ENCODE assay signal across 22 cellular contexts in genomic region chr20:14454296-14454695, GRCh38.
"Had no signal": no experiment of that assay in that cellular context is flagged by ENCODE, and none has a peak within 500 bp of the region (broad histone marks: within the 10 kb centered on the region; RNA-seq: fewer than 3 reads in every experiment).

No MANE protein-coding gene starts in this region.

- H3K36me3 ChIP-seq: SJSA1 had no signal

- FAIRE-seq: HTR-8/SVneo, RCC 7860 had no signal

- H3K9me3 ChIP-seq: SJSA1 had no signal

- H3K4me1 ChIP-seq: SJSA1 had no signal

- DNase-seq: KBM-7, MV-4-11, NCI-H1048, NCI-H1105, NCI-H1436 treated with DMSO at 0.1 percent for 48 hours, NCI-H1694, NCI-H187 treated with DMSO at 0.1 percent for 48 hours, NCI-H2029 treated with DMSO at 0.1 percent for 48 hours, NCI-H226, NCI-H446, NCI-H510A, NCI-H524 treated with DMSO at 0.1 percent for 48 hours, NCI-H69, NCI-H774, Right ventricle myocardium superior, RPMI8226, SIG-M5 had no signal

- H3K4me3 ChIP-seq: SJSA1, SK-N-MC had no signal

- H3K27ac ChIP-seq: HL-60, SJSA1, SK-N-MC had no signal

- H3K27me3 ChIP-seq: SJSA1 had no signal
